1 cellular context compared by ENCODE assay signal in genomic region chrX:13741695-13742094, GRCh38.
TF ChIP-seq lines count a peak whose summit lies in the region.

No MANE protein-coding gene starts in this region.

TF ChIP-seq in K562, 482 proteins besides CTCF, POLR2A, EP300 and RAD21:
- TF ChIP-seq TBP (optimal IDR thresholded peaks at IDR 0.05; ENCODE audit: low read depth, low read length): no peak
TF ChIP-seq in K562: peak in this region for 0.
